13 cellular contexts compared by ENCODE assay signal in genomic region chr6:137001287-137001976, GRCh38. TPM values are rescaled to one million over a fixed set of nuclear protein-coding genes. Genes with fewer than 3 reads are reported as not detected.
DNase-seq lines count a peak whose midpoint lies in the region; ATAC-seq and TF ChIP-seq lines count a peak whose summit lies in the region.
"Had no signal": no experiment of that assay in that cellular context is flagged by ENCODE, and none has a peak within 500 bp of the region (broad histone marks: within the 10 kb centered on the region; RNA-seq: fewer than 3 reads in every experiment).

No MANE protein-coding gene starts in this region.

- H3K4me1 Mint-ChIP-seq in activated CD8-positive, alpha-beta T cell treated with anti-CD3 and anti-CD28 coated beads, Interleukin-2, amount 10 ng/mL, durations not matched to agents 7 days and 5 days (ENCODE audit: low read depth), result no peaks in the 10 kb centered on the region
- H3K4me1 Mint-ChIP-seq in CD4-positive, alpha-beta T cell (ENCODE audit: low read depth), result no peaks in the 10 kb centered on the region

- H3K36me3 Mint-ChIP-seq in activated CD8-positive, alpha-beta T cell treated with anti-CD3 and anti-CD28 coated beads, Interleukin-2, amount 10 ng/mL, durations not matched to agents 7 days and 5 days (ENCODE audit: low read depth), result no peaks in the 10 kb centered on the region
- no peaks in the 10 kb centered on the region for H3K36me3 Mint-ChIP-seq in CD4-positive, alpha-beta T cell (ENCODE audit: low read depth)

- H3K36me3 ChIP-seq in body of pancreas (replicated peaks in 1 of 2; ENCODE audit: insufficient read depth in 1 of 2, low read depth in 2 of 2) (no peaks in the 10 kb centered on the region), left lung (no peaks in the 10 kb centered on the region)
- H3K36me3 ChIP-seq: BLaER1, cardiac muscle cell, lower lobe of right lung, suprapubic skin had no signal

- ATAC-seq in body of pancreas, result peak; percentile 30
- ATAC-seq in left lung, result peak; percentile 66
- no peak for ATAC-seq in left lobe of liver
- ATAC-seq in activated CD8-positive, alpha-beta T cell treated with anti-CD3 and anti-CD28 coated beads, Interleukin-2, amount 10 ng/mL, durations not matched to agents 7 days and 5 days, result no peak
- no peak for ATAC-seq in CD4-positive, alpha-beta T cell (ENCODE audit: poor library complexity)
- ATAC-seq: lower lobe of right lung had no signal

- H3K9me3 Mint-ChIP-seq in activated CD8-positive, alpha-beta T cell treated with anti-CD3 and anti-CD28 coated beads, Interleukin-2, amount 10 ng/mL, durations not matched to agents 7 days and 5 days (ENCODE audit: insufficient read depth), result no peaks in the 10 kb centered on the region
- H3K9me3 Mint-ChIP-seq in CD4-positive, alpha-beta T cell, result no peaks in the 10 kb centered on the region
- H3K9me3 Mint-ChIP-seq: HFFc6 had no signal

- no peak overlapping the region for H3K4me3 ChIP-seq in body of pancreas
- no peak overlapping the region for H3K4me3 ChIP-seq in left lung
- H3K4me3 ChIP-seq: BLaER1, cardiac muscle cell, lower lobe of right lung, suprapubic skin had no signal

- TF ChIP-seq CTCF in body of pancreas (IDR thresholded peaks at IDR 0.05) (no peak), left lung (IDR thresholded peaks at IDR 0.05) (no peak)
- TF ChIP-seq CTCF in CD4-positive, alpha-beta T cell (IDR thresholded peaks at IDR 0.05), result no peak

- POLR2A ChIA-PET in activated CD8-positive, alpha-beta T cell treated with anti-CD3 and anti-CD28 coated beads, Interleukin-2, amount 10 ng/mL, durations not matched to agents 7 days and 5 days (lab: Charles Lee), result no interaction called here
- POLR2A ChIA-PET in CD4-positive, alpha-beta T cell (lab: Charles Lee), result no interaction called here

- H3K27me3 ChIP-seq in body of pancreas (no peaks in the 10 kb centered on the region), left lung (peaks cover under 1 to 8% of the 10 kb centered on the region in 2 donors)
- H3K27me3 ChIP-seq in CD4-positive, alpha-beta T cell (ENCODE audit: control insufficient read depth, insufficient read depth, low read length), result peaks cover 15% of the 10 kb centered on the region
- H3K27me3 ChIP-seq: BLaER1, cardiac muscle cell, suprapubic skin had no signal

- intact Hi-C loops in body of pancreas (cut with DNase I) (no loop called here), left lung (cut with DNase I) (no loop called here)
- intact Hi-C loops in CD4-positive, alpha-beta T cell (cut with DNase I, micrococcal nuclease), result no loop called here

- no peak overlapping the region for H3K4me3 Mint-ChIP-seq in activated CD8-positive, alpha-beta T cell treated with anti-CD3 and anti-CD28 coated beads, Interleukin-2, amount 10 ng/mL, durations not matched to agents 7 days and 5 days
- no peak overlapping the region for H3K4me3 Mint-ChIP-seq in CD4-positive, alpha-beta T cell
- H3K4me3 Mint-ChIP-seq: HFFc6 had no signal

- H3K4me1 ChIP-seq in body of pancreas (no peaks in the 10 kb centered on the region), left lung (no peaks in the 10 kb centered on the region)
- H3K4me1 ChIP-seq: BLaER1, lower lobe of right lung had no signal

- TF ChIP-seq POLR2A in body of pancreas (IDR thresholded peaks at IDR 0.05), result no peak

- peaks cover 50% of the 10 kb centered on the region for H3K27me3 Mint-ChIP-seq in activated CD8-positive, alpha-beta T cell treated with anti-CD3 and anti-CD28 coated beads, Interleukin-2, amount 10 ng/mL, durations not matched to agents 7 days and 5 days (ENCODE audit: low read depth)
- H3K27me3 Mint-ChIP-seq in CD4-positive, alpha-beta T cell, result peaks cover 45% of the 10 kb centered on the region

- CTCF ChIA-PET in activated CD8-positive, alpha-beta T cell treated with anti-CD3 and anti-CD28 coated beads, Interleukin-2, amount 10 ng/mL, durations not matched to agents 7 days and 5 days (lab: Charles Lee), result no interaction called here
- CTCF ChIA-PET in CD4-positive, alpha-beta T cell (lab: Charles Lee), result no interaction called here

- H3K27ac ChIP-seq in body of pancreas (peak overlapping the region in 1 of 4 donors; percentile 41), left lung (no peak overlapping the region)
- H3K27ac ChIP-seq in CD4-positive, alpha-beta T cell (ENCODE audit: low read depth, low read length), result no peak overlapping the region
- H3K27ac ChIP-seq: BLaER1, cardiac muscle cell, lower lobe of right lung, suprapubic skin had no signal

- DNase-seq in DMS53 (lab: John Stamatoyannopoulos, UW), result peak; percentile 94
- peak; percentile 89 for DNase-seq in NCI-H146 (lab: John Stamatoyannopoulos, UW)
- DNase-seq in body of pancreas, result no peak
- DNase-seq in left lung, result no peak
- no peak for DNase-seq in left lobe of liver (ENCODE audit: low spot score)
- DNase-seq in activated CD8-positive, alpha-beta T cell treated with anti-CD3 and anti-CD28 coated beads, Interleukin-2, amount 10 ng/mL, durations not matched to agents 7 days and 5 days, result no peak
- no peak for DNase-seq in NCI-H82 treated with DMSO at 0.1 percent for 48 hours (lab: John Stamatoyannopoulos, UW; ENCODE audit: unreplicated experiment)
- DNase-seq in CD4-positive, alpha-beta T cell, result no peak
- DNase-seq: HFFc6, lower lobe of right lung had no signal

- H3K27ac Mint-ChIP-seq in activated CD8-positive, alpha-beta T cell treated with anti-CD3 and anti-CD28 coated beads, Interleukin-2, amount 10 ng/mL, durations not matched to agents 7 days and 5 days, result no peak overlapping the region
- H3K27ac Mint-ChIP-seq in CD4-positive, alpha-beta T cell, result no peak overlapping the region
- H3K27ac Mint-ChIP-seq: HFFc6 had no signal

- WGBS in body of pancreas, 2 donors, result 72 to 76% methylated on average over 12 to 17 of the region's 17 CpGs

- H3K9me3 ChIP-seq in body of pancreas (no peaks in the 10 kb centered on the region), left lung (no peaks in the 10 kb centered on the region)
- H3K9me3 ChIP-seq in CD4-positive, alpha-beta T cell (ENCODE audit: control insufficient read depth, low read length), result no peaks in the 10 kb centered on the region
- H3K9me3 ChIP-seq: BLaER1, lower lobe of right lung, suprapubic skin had no signal

RNA-seq across cellular contexts. Expression of gene IL20RA, which starts 43.3 kb away (rescaled TPM):
- total RNA-seq in body of pancreas (10 to 100 TPM; 12.7 to 23.7 TPM), left lung (1 to 10 TPM; 4.0 to 6.0 TPM), left lobe of liver (0.60 TPM)
- not detected for total RNA-seq in activated CD8-positive, alpha-beta T cell treated with anti-CD3 and anti-CD28 coated beads, Interleukin-2, amount 10 ng/mL, durations not matched to agents 7 days and 5 days
- total RNA-seq in CD4-positive, alpha-beta T cell, result not detected
- total RNA-seq: HFFc6 had no signal

Comparison
In these comparisons a context has a peak if more than half of its experiments do, and no peak if none do; other contexts are left out.
1. DNase-seq: peak in DMS53 (single experiment) and NCI-H146 (single experiment); none in body of pancreas (0 of 4), left lung (0 of 2), left lobe of liver (single experiment), activated CD8-positive, alpha-beta T cell treated with anti-CD3 and anti-CD28 coated beads, Interleukin-2, amount 10 ng/mL, durations not matched to agents 7 days and 5 days (single experiment), NCI-H82 treated with DMSO at 0.1 percent for 48 hours (single experiment) and CD4-positive, alpha-beta T cell (0 of 10).
2. ATAC-seq: peak in body of pancreas (single experiment) and left lung (single experiment); none in left lobe of liver (single experiment), activated CD8-positive, alpha-beta T cell treated with anti-CD3 and anti-CD28 coated beads, Interleukin-2, amount 10 ng/mL, durations not matched to agents 7 days and 5 days (single experiment) and CD4-positive, alpha-beta T cell (single experiment).